35 cellular contexts compared by ENCODE assay signal in the genomic region with DNA sequence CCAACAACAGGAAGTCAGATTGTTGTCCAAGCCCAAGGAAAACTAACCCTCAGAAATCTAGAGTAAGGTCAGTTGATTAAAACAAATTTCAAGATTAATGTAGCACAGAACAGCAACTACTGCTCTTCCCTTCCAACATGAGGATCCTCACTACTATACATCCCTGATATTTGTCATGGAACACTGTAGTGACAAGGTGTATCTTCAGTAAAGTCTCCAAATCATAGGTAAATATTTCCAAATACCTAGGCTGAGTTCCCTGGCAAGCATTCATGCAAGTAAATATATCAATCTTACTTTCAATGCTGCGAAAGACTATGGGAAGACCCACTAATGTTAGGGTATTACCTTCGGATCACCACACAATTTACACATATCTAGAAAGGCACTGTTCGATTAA.
"Had no signal": no experiment of that assay in that cellular context is flagged by ENCODE, and none has a peak within 500 bp of the region (broad histone marks: within the 10 kb centered on the region; RNA-seq: fewer than 3 reads in every experiment).

No MANE protein-coding gene starts in this region.

- H3K27me3 ChIP-seq: MG63 had no signal

- H3K4me3 ChIP-seq: MG63 had no signal

- H3K36me3 ChIP-seq: MG63 had no signal

- DNase-seq: Karpas-422, Kasumi-1, MG63, MM.1S, MV-4-11, NCI-H1048, NCI-H1092, NCI-H1092 treated with DMSO at 0.1 percent for 48 hours, NCI-H1105, NCI-H1105 treated with DMSO at 0.1 percent for 48 hours, NCI-H1417, NCI-H1417 treated with DMSO at 0.1 percent for 48 hours, NCI-H1436, NCI-H1436 treated with DMSO at 0.1 percent for 48 hours, NCI-H146, NCI-H1694, NCI-H1694 treated with DMSO at 0.1 percent for 48 hours, NCI-H187, NCI-H187 treated with DMSO at 0.1 percent for 48 hours, NCI-H1930, NCI-H2029, NCI-H2029 treated with DMSO at 0.1 percent for 48 hours, NCI-H2081, NCI-H2081 treated with DMSO at 0.1 percent for 48 hours, NCI-H2107, NCI-H2171, NCI-H2171 treated with DMSO at 0.1 percent for 48 hours, NCI-H2227 treated with DMSO at 0.1 percent for 48 hours, NCI-H226, NCI-H345, NCI-H446, NCI-H446 treated with DMSO at 0.1 percent for 48 hours, NCI-H510A, NCI-H510A treated with DMSO at 0.1 percent for 48 hours, NCI-H524 had no signal

- H3K9me3 ChIP-seq: MG63 had no signal
